ENCODE assay signal across 16 cellular contexts in genomic region chr11:89863906-89864704, GRCh38. TPM values are rescaled to one million over a fixed set of nuclear protein-coding genes. Genes with fewer than 3 reads are reported as not detected.
DNase-seq lines count a peak whose midpoint lies in the region; ATAC-seq and TF ChIP-seq lines count a peak whose summit lies in the region.
"Not testable (repeated sequence)": the region's sequence is repeated elsewhere in the genome, so short reads cannot be mapped to it uniquely, and the experiment has no call there.
"Had no signal": no experiment of that assay in that cellular context is flagged by ENCODE, and none has a peak within 500 bp of the region (broad histone marks: within the 10 kb centered on the region; RNA-seq: fewer than 3 reads in every experiment).

No MANE protein-coding gene starts in this region.

- not testable (repeated sequence) for H3K36me3 Mint-ChIP-seq in WTC11

- H3K27ac ChIP-seq in AG04450 (ENCODE audit: low read depth, low read length); ascending aorta; subcutaneous abdominal adipose tissue (ENCODE audit: low read depth, low read length): not testable (repeated sequence)

- CTCF ChIA-PET in AG04450 (lab: Charles Lee); WTC11 (lab: Charles Lee): not testable (repeated sequence)

- POLR2A ChIA-PET in AG04450 (lab: Yijun Ruan, JAX); WTC11 (lab: Charles Lee): not testable (repeated sequence)

- TF ChIP-seq CTCF in AG04450 (IDR thresholded peaks at IDR 0.05; ENCODE audit: low read depth, low read length); WTC11 (IDR thresholded peaks at IDR 0.05); ascending aorta (IDR thresholded peaks at IDR 0.05): not testable (repeated sequence)

- H3K4me1 ChIP-seq in ascending aorta; subcutaneous abdominal adipose tissue (ENCODE audit: control insufficient read depth in 5 of 5, insufficient read depth in 5 of 5, low read length in 5 of 5): not testable (repeated sequence)

- ATAC-seq in WTC11; Right ventricle myocardium superior (ENCODE audit: poor library complexity): not testable (repeated sequence)

- peak overlapping the region; percentile 17; the same call in 1 of the 2 replicates for H3K4me3 ChIP-seq in AG04450 (ENCODE audit: low read depth, low read length)
- H3K4me3 ChIP-seq in ascending aorta = peak overlapping the region; percentile 30 to 58
- H3K4me3 ChIP-seq in subcutaneous abdominal adipose tissue (ENCODE audit: low read depth in 1 of 5, low read length in 5 of 5) = peak overlapping the region in 4 of 5 donors; percentile 22 to 55 (median 46)

- peak overlapping the region; percentile 41; the same call in 1 of the 2 replicates for H3K4me3 Mint-ChIP-seq in WTC11

- DNase-seq in AG04450 (ENCODE audit: low read depth, low spot score) = not testable (repeated sequence)
- DNase-seq in WTC11 (ENCODE audit: low spot score) = peak; percentile 16
- DNase-seq in ascending aorta (ENCODE audit: low spot score in 2 of 2) = peak in 1 of 2 donors; percentile 60
- peak; percentile 35 for DNase-seq in ecto neural progenitor cell (ENCODE audit: low spot score)
- DNase-seq in Right ventricle myocardium superior = peak; percentile 29
- peak; percentile 48 for DNase-seq in left kidney (ENCODE audit: low read depth, low spot score)
- peak; percentile 70 for DNase-seq in posterior vena cava (ENCODE audit: low spot score)

- H3K4me1 Mint-ChIP-seq in WTC11 = not testable (repeated sequence)

- not testable (repeated sequence) for H3K27ac Mint-ChIP-seq in WTC11

- not testable (repeated sequence) for H3K9me3 Mint-ChIP-seq in WTC11

- not testable (repeated sequence) for H3K9me3 ChIP-seq in AG04450 (ENCODE audit: control insufficient read depth, insufficient read depth, low read length); ascending aorta; subcutaneous abdominal adipose tissue (ENCODE audit: control insufficient read depth in 5 of 5, low read length in 5 of 5)

- not testable (repeated sequence) for H3K36me3 ChIP-seq in ascending aorta; subcutaneous abdominal adipose tissue (ENCODE audit: control insufficient read depth in 5 of 5, insufficient read depth in 5 of 5, low read length in 5 of 5)

- intact Hi-C loops in ascending aorta (cut with DNase I); Right ventricle myocardium superior (cut with DNase I); posterior vena cava (cut with DNase I): not testable (repeated sequence)

- not testable (repeated sequence) for H3K9ac ChIP-seq in subcutaneous abdominal adipose tissue (ENCODE audit: low read length in 5 of 5)

- H3K27me3 Mint-ChIP-seq in WTC11 (ENCODE audit: low read depth) = not testable (repeated sequence)

- not testable (repeated sequence) for H3K27me3 ChIP-seq in AG04450 (ENCODE audit: control insufficient read depth, insufficient read depth, low read length); ascending aorta; subcutaneous abdominal adipose tissue (ENCODE audit: control insufficient read depth in 5 of 5, insufficient read depth in 4 of 5, low read length in 5 of 5)

RNA-seq across cellular contexts. Expression of gene TRIM64B, which starts 14.2 kb away (rescaled TPM):
- polyA plus RNA-seq in AG04450 (2011; rRNA removed) = not detected in 2 replicates
- not detected in 2 replicates for polyA minus RNA-seq in AG04450 (2011; rRNA and poly(A)+ RNA removed)
- total RNA-seq in WTC11 (2021) = not detected in 3 replicates
- total RNA-seq in ascending aorta = not detected
- not detected for total RNA-seq in Right ventricle myocardium superior
- not detected for total RNA-seq in posterior vena cava
- total RNA-seq: CD8-positive, alpha-beta memory T cell; cerebellum; HT1080; left lung; progenitor cell of endocrine pancreas; T-helper 1 cell treated with Interleukin-12 subunit alpha and Interleukin-12 subunit beta and Interleukin-4 antibody, amounts not matched to agents 30 ng/mL and 1 ng/mL, for 36 hours; transverse colon had no signal
- polyA plus RNA-seq: CD8-positive, alpha-beta memory T cell; neural cell had no signal

RNA-seq across cellular contexts. Expression of gene TRIM49, which starts 55.7 kb away (rescaled TPM):
- polyA plus RNA-seq in AG04450 (2011; rRNA removed) = not detected in 2 replicates
- polyA minus RNA-seq in AG04450 (2011; rRNA and poly(A)+ RNA removed) = not detected in 2 replicates
- total RNA-seq in WTC11 (2021) = not detected in 3 replicates
- total RNA-seq in ascending aorta = not detected
- not detected for total RNA-seq in Right ventricle myocardium superior
- total RNA-seq in posterior vena cava = not detected
- total RNA-seq: CD8-positive, alpha-beta memory T cell; cerebellum; HT1080; left lung; progenitor cell of endocrine pancreas; T-helper 1 cell treated with Interleukin-12 subunit alpha and Interleukin-12 subunit beta and Interleukin-4 antibody, amounts not matched to agents 30 ng/mL and 1 ng/mL, for 36 hours; transverse colon had no signal
- polyA plus RNA-seq: CD8-positive, alpha-beta memory T cell; neural cell had no signal

RNA-seq across cellular contexts. Expression of gene TRIM49D1, which starts 57.9 kb away (rescaled TPM):
- not detected in 2 replicates for polyA plus RNA-seq in AG04450 (2011; rRNA removed)
- not detected in 2 replicates for polyA minus RNA-seq in AG04450 (2011; rRNA and poly(A)+ RNA removed)
- total RNA-seq in WTC11 (2021) = not detected in 3 replicates
- not detected for total RNA-seq in ascending aorta
- total RNA-seq in Right ventricle myocardium superior = not detected
- not detected for total RNA-seq in posterior vena cava
- total RNA-seq: CD8-positive, alpha-beta memory T cell; cerebellum; HT1080; left lung; progenitor cell of endocrine pancreas; T-helper 1 cell treated with Interleukin-12 subunit alpha and Interleukin-12 subunit beta and Interleukin-4 antibody, amounts not matched to agents 30 ng/mL and 1 ng/mL, for 36 hours; transverse colon had no signal
- polyA plus RNA-seq: CD8-positive, alpha-beta memory T cell; neural cell had no signal

RNA-seq across cellular contexts. Expression of gene TRIM49D2, which starts 59.8 kb away (rescaled TPM):
- polyA plus RNA-seq in AG04450 (2011; rRNA removed) = not detected in 2 replicates
- not detected in 2 replicates for polyA minus RNA-seq in AG04450 (2011; rRNA and poly(A)+ RNA removed)
- total RNA-seq in WTC11 (2021) (not detected in 3 replicates), ascending aorta (not detected), Right ventricle myocardium superior (not detected), posterior vena cava (not detected)
- total RNA-seq: CD8-positive, alpha-beta memory T cell; cerebellum; HT1080; left lung; progenitor cell of endocrine pancreas; T-helper 1 cell treated with Interleukin-12 subunit alpha and Interleukin-12 subunit beta and Interleukin-4 antibody, amounts not matched to agents 30 ng/mL and 1 ng/mL, for 36 hours; transverse colon had no signal
- polyA plus RNA-seq: CD8-positive, alpha-beta memory T cell; neural cell had no signal
